ENCODE assay signal across 9 cellular contexts in the genomic region with DNA sequence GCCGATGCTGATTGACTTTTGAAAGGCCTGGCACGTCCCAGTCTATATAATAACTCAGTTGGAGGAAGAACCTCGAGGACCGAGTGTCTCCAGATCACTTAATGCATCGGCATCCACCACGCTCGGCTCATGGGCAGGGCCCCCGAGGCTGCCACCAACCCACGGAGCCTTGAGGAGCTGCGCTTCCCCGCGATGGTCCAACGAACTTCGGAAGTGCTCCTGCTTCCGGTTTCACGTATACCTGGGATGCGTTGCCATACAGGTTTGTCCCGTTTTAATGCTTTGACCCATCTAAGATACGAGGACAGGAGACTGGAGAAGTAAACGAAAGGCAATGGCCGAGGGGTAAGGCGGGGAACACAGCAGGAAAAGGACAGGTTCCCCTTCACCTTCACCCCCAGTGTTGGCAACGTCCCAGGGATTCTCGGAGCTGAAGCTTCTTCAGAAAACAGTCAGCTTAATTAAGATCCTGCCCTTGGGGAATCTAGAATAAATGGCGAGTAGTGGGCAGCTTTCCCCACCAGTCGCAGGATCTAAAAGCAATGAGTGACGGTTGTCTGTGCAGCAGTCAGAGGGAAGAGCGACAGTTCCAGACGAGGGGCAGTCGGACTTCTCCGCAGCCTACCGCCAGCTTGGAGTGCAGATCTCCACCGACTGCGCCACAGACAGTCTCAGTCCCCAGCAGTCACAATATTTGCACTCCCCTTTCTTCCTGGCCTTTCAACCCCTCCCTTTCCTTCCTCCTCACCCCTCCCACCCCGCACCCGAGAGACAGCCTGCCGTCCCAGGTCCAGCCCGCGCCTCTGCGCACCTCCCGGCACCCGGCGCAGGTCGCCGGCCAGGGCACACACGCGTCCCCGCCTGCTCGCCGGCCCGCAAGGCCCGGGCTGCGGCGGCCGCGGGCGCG. TPM values are rescaled to one million over a fixed set of nuclear protein-coding genes. Genes with fewer than 3 reads are reported as not detected.
DNase-seq lines count a peak whose midpoint lies in the region; ATAC-seq and TF ChIP-seq lines count a peak whose summit lies in the region.
"Had no signal": no experiment of that assay in that cellular context is flagged by ENCODE, and none has a peak within 500 bp of the region (broad histone marks: within the 10 kb centered on the region; RNA-seq: fewer than 3 reads in every experiment).

No MANE protein-coding gene starts in this region.

- peak overlapping the region; percentile 92 for H3K27ac Mint-ChIP-seq in neural progenitor cell

- peak; percentile 56 for ATAC-seq in GM21360 (IDR thresholded peaks at IDR 0.05; ENCODE audit: unreplicated experiment)
- ATAC-seq in HG03558 (IDR thresholded peaks at IDR 0.05; ENCODE audit: extremely low read depth, unreplicated experiment) = peak; percentile 25
- peak; percentile 40 for ATAC-seq in RWPE2 (ENCODE audit: low read depth)

- H3K27me3 ChIP-seq in RWPE2 (ENCODE audit: insufficient read depth, poor library complexity, severe bottlenecking) = peaks cover 45% of the 10 kb centered on the region
- H3K27me3 ChIP-seq in ectodermal cell (ENCODE audit: control insufficient read depth, insufficient read depth, low read length, poor library complexity, severe bottlenecking) = peaks cover 69% of the 10 kb centered on the region
- peaks cover 41% of the 10 kb centered on the region for H3K27me3 ChIP-seq in neural progenitor cell

- peaks cover 38% of the 10 kb centered on the region for H3K27me3 Mint-ChIP-seq in neural progenitor cell (ENCODE audit: insufficient read depth, low read depth)

- TF ChIP-seq CTCF in RWPE2 (IDR thresholded peaks at IDR 0.05; ENCODE audit: poor library complexity, severe bottlenecking) (no peak), neural progenitor cell (IDR thresholded peaks at IDR 0.05) (no peak)

- H3K4me3 ChIP-seq in RWPE2 (ENCODE audit: severe bottlenecking) = peak overlapping the region; percentile 48
- H3K4me3 ChIP-seq in ectodermal cell (ENCODE audit: insufficient read depth, low read depth, low read length) = peak overlapping the region; percentile 62
- peak overlapping the region; percentile 89 for H3K4me3 ChIP-seq in neural progenitor cell

- H3K9me3 Mint-ChIP-seq in neural progenitor cell = no peaks in the 10 kb centered on the region

- peak overlapping the region; percentile 95 for H3K4me3 Mint-ChIP-seq in neural progenitor cell

- no peak overlapping the region for H2AFZ ChIP-seq in neural progenitor cell (replicated peaks)

- DNase-seq in DMS153 treated with DMSO at 0.1 percent for 48 hours (lab: John Stamatoyannopoulos, UW; ENCODE audit: unreplicated experiment) (peak; percentile 71), RWPE2 (ENCODE audit: low spot score) (no peak), neural progenitor cell (ENCODE audit: low spot score) (peak; percentile 27), NCI-H2107 treated with DMSO at 0.1 percent for 48 hours (lab: John Stamatoyannopoulos, UW; ENCODE audit: unreplicated experiment) (no peak), anterior cingulate cortex (lab: John Stamatoyannopoulos, UW) (no peak)

- 0% methylated on average over 58 of the region's 58 CpGs for WGBS in ectodermal cell, 2 experiments

- peaks cover 68% of the 10 kb centered on the region for H3F3A ChIP-seq in neural progenitor cell (ENCODE audit: low read depth)

- H3K4me1 ChIP-seq in RWPE2 (ENCODE audit: insufficient read depth, poor library complexity, severe bottlenecking) (peaks cover 3% of the 10 kb centered on the region), ectodermal cell (ENCODE audit: control insufficient read depth, insufficient read depth, low read length) (peaks cover 45% of the 10 kb centered on the region), neural progenitor cell (peaks cover 57% of the 10 kb centered on the region)

- peaks cover 55% of the 10 kb centered on the region for H3K4me1 Mint-ChIP-seq in neural progenitor cell

- H3K79me2 ChIP-seq in neural progenitor cell (ENCODE audit: low read depth) = peaks cover 20% of the 10 kb centered on the region

- peak overlapping the region; percentile 15 for H3K9ac ChIP-seq in neural progenitor cell

- H3K36me3 ChIP-seq in RWPE2 (ENCODE audit: low read depth) = no peaks in the 10 kb centered on the region; the same call in 1 of the 2 replicates
- no peaks in the 10 kb centered on the region for H3K36me3 ChIP-seq in ectodermal cell (ENCODE audit: control insufficient read depth, insufficient read depth, low read length)
- no peaks in the 10 kb centered on the region for H3K36me3 ChIP-seq in neural progenitor cell

- peak overlapping the region; percentile 84 for H3K4me2 ChIP-seq in neural progenitor cell

- H3K9me3 ChIP-seq in RWPE2 (ENCODE audit: severe bottlenecking) (no peaks in the 10 kb centered on the region), ectodermal cell (ENCODE audit: control insufficient read depth, low read length) (no peaks in the 10 kb centered on the region), neural progenitor cell (ENCODE audit: low read depth) (no peaks in the 10 kb centered on the region)

- peak overlapping the region; percentile 72 for H3K27ac ChIP-seq in RWPE2 (ENCODE audit: poor library complexity, severe bottlenecking)
- no peak overlapping the region for H3K27ac ChIP-seq in ectodermal cell (ENCODE audit: insufficient read depth, low read depth, low read length, poor library complexity, severe bottlenecking)
- H3K27ac ChIP-seq in neural progenitor cell = no peak overlapping the region

- no peaks in the 10 kb centered on the region for H3K36me3 Mint-ChIP-seq in neural progenitor cell

- H4K20me1 ChIP-seq in neural progenitor cell (ENCODE audit: low read depth) = no peaks in the 10 kb centered on the region

RNA-seq across cellular contexts. Expression of gene SP8, which starts 10.7 kb away (rescaled TPM):
- polyA plus RNA-seq in ectodermal cell (2013, experiment 1 of 4) = 45.2 TPM
- polyA plus RNA-seq in ectodermal cell (2013, experiment 2 of 4) = 64.6 TPM
- 44.9 TPM for polyA plus RNA-seq in ectodermal cell (2013, experiment 3 of 4)
- 44.9 TPM for polyA plus RNA-seq in ectodermal cell (2013, experiment 4 of 4)
- total RNA-seq in neural progenitor cell (ENCODE audit: low replicate concordance) = 19.8 and 60.7 TPM in 2 replicates
- total RNA-seq: activated CD8-positive, alpha-beta memory T cell treated with anti-CD3 and anti-CD28 coated beads for 36 hours had no signal

Comparison
In these comparisons a context has a peak if more than half of its experiments do, and no peak if none do; other contexts are left out.
1. DNase-seq: peak in DMS153 treated with DMSO at 0.1 percent for 48 hours (single experiment) and neural progenitor cell (single experiment); none in RWPE2 (single experiment), NCI-H2107 treated with DMSO at 0.1 percent for 48 hours (single experiment) and anterior cingulate cortex (0 of 58).
2. Peak in every context shown above with its lines, with median percentiles within 50 percentile points of each other: ATAC-seq and H3K4me3 ChIP-seq.